22 cellular contexts compared by ENCODE assay signal in the genomic region with DNA sequence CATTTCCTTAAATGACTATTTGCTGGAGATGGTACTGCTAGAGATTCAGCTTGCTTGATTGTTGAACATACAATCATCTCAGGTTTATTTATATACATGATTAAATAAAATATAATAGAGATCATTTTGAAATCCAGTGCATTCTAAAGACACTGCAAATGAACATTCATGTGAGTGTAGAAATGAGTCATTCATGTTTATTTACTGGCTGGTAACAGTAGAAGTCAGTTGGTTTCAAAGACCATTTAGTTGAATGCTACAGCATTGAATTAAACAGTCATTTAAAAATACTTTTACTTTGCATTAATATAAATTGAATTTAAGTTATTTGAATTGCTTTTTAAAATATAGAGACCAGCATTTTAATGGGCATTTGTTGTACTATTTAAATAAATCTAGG.
"Had no signal": no experiment of that assay in that cellular context is flagged by ENCODE, and none has a peak within 500 bp of the region (broad histone marks: within the 10 kb centered on the region; RNA-seq: fewer than 3 reads in every experiment).

No MANE protein-coding gene starts in this region.

- H3K27me3 ChIP-seq: gastroesophageal sphincter, neural progenitor cell, ovary, right lobe of liver, suprapubic skin, tibial artery, upper lobe of left lung, uterus had no signal

- H3K4me3 ChIP-seq: dorsolateral prefrontal cortex, gastroesophageal sphincter, lung, neural progenitor cell, ovary, right lobe of liver, suprapubic skin, tibial artery, upper lobe of left lung, uterus had no signal

- H3K27ac ChIP-seq: dorsolateral prefrontal cortex, gastroesophageal sphincter, neural progenitor cell, ovary, right lobe of liver, suprapubic skin, tibial artery, upper lobe of left lung, uterus had no signal

- FAIRE-seq: kidney had no signal

- H3K36me3 ChIP-seq: gastroesophageal sphincter, neural progenitor cell, ovary, right lobe of liver, suprapubic skin, tibial artery, upper lobe of left lung, uterus had no signal

- DNase-seq: cortex of kidney; dorsolateral prefrontal cortex; effector CD8-positive, alpha-beta T cell; glutamatergic neuron; kidney; left colon; left ventricle myocardium superior; mesenchymal stem cell; midbrain; nucleus accumbens; ovary; right lobe of liver; stimulated activated CD4-positive, alpha-beta T cell treated with anti-CD3 and anti-CD28 coated beads, Interleukin-4, amount 100 ng/mL, for 1 hour; stimulated activated CD8-positive, alpha-beta memory T cell treated with anti-CD3 and anti-CD28 coated beads, Interleukin-4, amount 100 ng/mL, for 48 hours; stimulated activated naive CD8-positive, alpha-beta T cell treated with anti-CD3 and anti-CD28 coated beads, Interleukin-15, Interleukin-2, amounts not matched to agents 100 U/mL and 50 U/mL, for 24 hours; tibial artery; upper lobe of left lung; uterus had no signal

- H3K9me3 ChIP-seq: gastroesophageal sphincter, ovary, right lobe of liver, suprapubic skin, tibial artery, upper lobe of left lung, uterus had no signal

- H3K9ac ChIP-seq: neural progenitor cell had no signal

- H3K4me1 ChIP-seq: gastroesophageal sphincter, neural progenitor cell, right lobe of liver, suprapubic skin, tibial artery, upper lobe of left lung, uterus had no signal
